ENCODE assay signal across 23 cellular contexts in the genomic region with DNA sequence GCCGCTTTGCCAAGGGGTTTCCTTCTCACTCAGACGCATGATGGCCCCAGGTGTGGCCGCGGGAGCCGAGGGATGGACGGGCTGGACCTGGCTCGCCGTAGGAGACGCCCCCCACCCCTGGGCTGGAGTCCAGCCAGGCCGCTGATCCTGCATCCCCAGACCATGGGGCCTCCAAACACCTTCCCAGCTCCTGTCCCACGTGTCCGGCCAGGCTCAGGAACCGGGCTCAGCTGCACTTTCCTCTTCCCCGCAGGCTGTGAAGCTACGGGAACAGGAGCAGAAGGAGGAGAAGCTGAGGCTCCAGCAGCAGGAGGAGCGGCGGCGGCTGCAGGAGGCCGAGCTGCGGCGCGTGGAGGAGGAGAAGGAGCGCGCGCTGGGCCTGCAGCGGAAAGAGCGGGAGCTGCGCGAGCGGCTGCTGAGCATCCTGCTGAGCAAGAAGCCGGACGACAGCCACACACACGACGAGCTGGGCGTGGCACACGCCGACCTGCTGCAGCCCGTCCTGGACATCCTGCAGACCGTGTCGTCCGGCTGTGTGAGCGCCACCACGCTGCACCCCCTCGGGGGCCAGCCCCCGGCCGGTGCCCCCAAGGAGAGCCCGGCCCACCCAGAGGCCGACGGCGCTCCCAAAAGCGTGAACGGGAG. TPM values are rescaled to one million over a fixed set of nuclear protein-coding genes. Genes with fewer than 3 reads are reported as not detected.
"Had no signal": no experiment of that assay in that cellular context is flagged by ENCODE, and none has a peak within 500 bp of the region (broad histone marks: within the 10 kb centered on the region; RNA-seq: fewer than 3 reads in every experiment).

No MANE protein-coding gene starts in this region.

- H3K4me3 Mint-ChIP-seq: activated B cell treated with CpG ODN at 0.5 μM for 24 hours; activated CD4-positive, alpha-beta memory T cell treated with anti-CD3 and anti-CD28 coated beads, Interleukin-2, amount 10 ng/mL, durations not matched to agents 7 days and 5 days; nephron progenitor cell; T-cell had no signal

- H3K9me3 ChIP-seq: prostate gland had no signal

- H3K4me3 ChIP-seq: hepatocyte, prostate gland had no signal

- ATAC-seq: SK-N-SH treated with all-trans-retinoic acid at 6 μM for 48 hours had no signal

- H3K27ac Mint-ChIP-seq: activated B cell treated with CpG ODN at 0.5 μM for 24 hours; activated CD4-positive, alpha-beta memory T cell treated with anti-CD3 and anti-CD28 coated beads, Interleukin-2, amount 10 ng/mL, durations not matched to agents 7 days and 5 days; activated naive CD4-positive, alpha-beta T cell treated with anti-CD3 and anti-CD28 coated beads, Interleukin-2, amount 50 U/mL, for 72 hours; nephron progenitor cell; T-cell had no signal

- H2AFZ ChIP-seq: hepatocyte had no signal

- H3K27ac ChIP-seq: hepatocyte, prostate gland had no signal

- H3K9me3 Mint-ChIP-seq: activated B cell treated with CpG ODN at 0.5 μM for 24 hours; activated CD4-positive, alpha-beta memory T cell treated with anti-CD3 and anti-CD28 coated beads, Interleukin-2, amount 10 ng/mL, durations not matched to agents 7 days and 5 days; activated naive CD4-positive, alpha-beta T cell treated with anti-CD3 and anti-CD28 coated beads, Interleukin-2, amount 50 U/mL, for 72 hours; nephron progenitor cell; T-cell had no signal

- H3K27me3 Mint-ChIP-seq: activated B cell treated with CpG ODN at 0.5 μM for 24 hours; activated CD4-positive, alpha-beta memory T cell treated with anti-CD3 and anti-CD28 coated beads, Interleukin-2, amount 10 ng/mL, durations not matched to agents 7 days and 5 days; T-cell had no signal

- H3K27me3 ChIP-seq: hepatocyte had no signal

- H3K4me1 ChIP-seq: prostate gland had no signal

- H3K4me2 ChIP-seq: hepatocyte had no signal

- DNase-seq: activated B cell treated with CpG ODN at 0.5 μM for 24 hours; activated CD4-positive, alpha-beta memory T cell treated with anti-CD3 and anti-CD28 coated beads, Interleukin-2, amount 10 ng/mL, durations not matched to agents 7 days and 5 days; activated CD4-positive, alpha-beta T cell treated with anti-CD3 and anti-CD28 coated beads for 48 hours; activated gamma-delta T cell treated with Interleukin-2 at 50 U/mL for 16 hours; amniotic stem cell; dermis blood vessel endothelial cell; effector memory CD4-positive, alpha-beta T cell; foreskin fibroblast; mammary epithelial cell; nephron progenitor cell; nucleus accumbens; small intestine; stimulated activated CD4-positive, alpha-beta T cell treated with anti-CD3 and anti-CD28 coated beads, Interleukin-4, amount 100 ng/mL, for 1 hour; T-cell; T-helper 9 cell had no signal

RNA-seq across cellular contexts. Expression of a gene that starts 14.3 kb away (rescaled TPM):
- total RNA-seq: dermis blood vessel endothelial cell, glomerular endothelial cell, hepatocyte, left lobe of liver, mammary epithelial cell, myocyte, right cardiac atrium had no signal
- polyA plus RNA-seq: hepatocyte, mammary epithelial cell, right cardiac atrium had no signal
